15 cellular contexts compared by ENCODE assay signal in the genomic region with DNA sequence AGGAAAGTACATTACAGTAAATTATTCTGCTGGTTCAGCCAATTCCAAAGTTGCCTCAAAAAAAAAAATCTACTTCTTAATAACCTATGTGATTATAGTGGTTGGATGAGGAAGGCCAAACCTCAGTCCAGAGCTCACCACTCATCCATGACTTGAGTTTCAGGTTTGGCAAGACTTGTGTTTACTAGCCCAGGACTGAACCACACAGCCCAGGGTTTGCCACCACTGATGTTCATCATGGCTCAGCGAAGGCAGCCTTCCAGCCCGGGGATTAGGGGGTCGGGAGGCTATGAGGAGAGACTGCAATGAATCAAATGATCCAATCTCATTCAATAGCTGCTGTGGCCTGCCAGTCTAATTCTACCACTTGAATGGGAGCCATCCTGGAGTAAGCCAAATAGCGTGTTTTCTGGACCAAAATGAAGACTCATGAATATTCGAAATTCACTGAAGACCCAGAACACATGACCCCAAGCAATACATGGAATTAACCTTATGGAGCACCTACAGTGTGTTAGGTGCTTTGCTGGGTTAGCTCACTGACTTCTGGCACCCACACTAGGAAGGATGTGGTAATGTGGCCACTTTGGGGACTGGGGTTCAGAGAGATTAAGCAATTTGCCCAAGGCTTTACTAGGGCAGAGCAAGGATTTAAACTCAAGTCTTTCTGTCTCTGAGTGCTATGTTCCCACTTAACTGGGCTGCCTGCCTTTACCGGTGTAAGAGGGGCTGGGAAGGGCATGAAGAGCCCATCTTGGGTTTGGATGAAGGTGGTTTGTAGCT.
DNase-seq lines count a peak whose midpoint lies in the region; ATAC-seq and TF ChIP-seq lines count a peak whose summit lies in the region.
"Had no signal": no experiment of that assay in that cellular context is flagged by ENCODE, and none has a peak within 500 bp of the region (broad histone marks: within the 10 kb centered on the region; RNA-seq: fewer than 3 reads in every experiment).

No MANE protein-coding gene starts in this region.

- H3K4me3 Mint-ChIP-seq in stimulated activated naive CD8-positive, alpha-beta T cell treated with anti-CD3 and anti-CD28 coated beads, Interleukin-15, amount 100 ng/mL, for 72 hours = no peak overlapping the region
- H3K4me3 Mint-ChIP-seq: activated naive CD4-positive, alpha-beta T cell treated with anti-CD3 and anti-CD28 coated beads, Interleukin-2, amount 50 U/mL, for 24 hours; CD4-positive, alpha-beta memory T cell; stimulated activated memory B cell treated with anti-CD40 and anti-IgM and Interleukin-4, amounts not matched to agents 10 μg/mL and 1 μg/mL and 100 μg/mL, for 72 hours had no signal

- no peaks in the 10 kb centered on the region for H3K36me3 ChIP-seq in PC-3 (ENCODE audit: low read depth, low read length)
- H3K36me3 ChIP-seq in esophagus (ENCODE audit: control insufficient read depth in 2 of 2, insufficient read depth in 2 of 2, low read length in 1 of 2) = no peaks in the 10 kb centered on the region
- H3K36me3 ChIP-seq in upper lobe of right lung = no peaks in the 10 kb centered on the region
- H3K36me3 ChIP-seq: lower lobe of right lung had no signal

- peak; percentile 90 for ATAC-seq in stimulated activated naive CD8-positive, alpha-beta T cell treated with anti-CD3 and anti-CD28 coated beads, Interleukin-15, amount 100 ng/mL, for 72 hours
- no peak for ATAC-seq in stimulated activated naive CD8-positive, alpha-beta T cell treated with anti-CD3 and anti-CD28 coated beads, Interleukin-15, Interleukin-2, amounts not matched to agents 100 U/mL and 50 U/mL, for 24 hours
- ATAC-seq in PC-3 = no peak
- no peak for ATAC-seq in GM18498 (IDR thresholded peaks at IDR 0.05; ENCODE audit: unreplicated experiment)
- ATAC-seq in upper lobe of right lung = no peak
- no peak for ATAC-seq in left colon
- ATAC-seq: HCT116; lower lobe of right lung; stimulated activated memory B cell treated with anti-CD40 and anti-IgM and Interleukin-4, amounts not matched to agents 10 μg/mL and 1 μg/mL and 100 μg/mL, for 72 hours had no signal

- no peaks in the 10 kb centered on the region for H4K20me1 ChIP-seq in PC-3 (ENCODE audit: low read length)

- no peak overlapping the region for H2AFZ ChIP-seq in PC-3 (ENCODE audit: low read length)

- H3K9ac ChIP-seq in PC-3 (ENCODE audit: low read length) = no peak overlapping the region

- no peaks in the 10 kb centered on the region for H3K9me2 ChIP-seq in PC-3 (replicated peaks; ENCODE audit: low read length)

- no peaks in the 10 kb centered on the region for H3K27me3 Mint-ChIP-seq in stimulated activated naive CD8-positive, alpha-beta T cell treated with anti-CD3 and anti-CD28 coated beads, Interleukin-15, amount 100 ng/mL, for 72 hours
- H3K27me3 Mint-ChIP-seq: activated naive CD4-positive, alpha-beta T cell treated with anti-CD3 and anti-CD28 coated beads, Interleukin-2, amount 50 U/mL, for 24 hours; CD4-positive, alpha-beta memory T cell; stimulated activated memory B cell treated with anti-CD40 and anti-IgM and Interleukin-4, amounts not matched to agents 10 μg/mL and 1 μg/mL and 100 μg/mL, for 72 hours had no signal

- peaks cover 6% of the 10 kb centered on the region for H3K4me1 Mint-ChIP-seq in stimulated activated naive CD8-positive, alpha-beta T cell treated with anti-CD3 and anti-CD28 coated beads, Interleukin-15, amount 100 ng/mL, for 72 hours
- H3K4me1 Mint-ChIP-seq: activated naive CD4-positive, alpha-beta T cell treated with anti-CD3 and anti-CD28 coated beads, Interleukin-2, amount 50 U/mL, for 24 hours had no signal

- H3K27me3 ChIP-seq in PC-3 (ENCODE audit: low read length) (peaks cover 17% of the 10 kb centered on the region; the same call in 1 of the 2 replicates), esophagus (ENCODE audit: control insufficient read depth in 1 of 2, insufficient read depth in 2 of 2, low read length in 2 of 2) (no peaks in the 10 kb centered on the region), upper lobe of right lung (no peaks in the 10 kb centered on the region)

- WGBS in esophagus, 2 donors = 37 to 69% methylated on average over 6 of the region's 6 CpGs

- H3F3A ChIP-seq in PC-3 (ENCODE audit: low read length, unreplicated experiment) = no peaks in the 10 kb centered on the region

- H3K9me3 Mint-ChIP-seq in stimulated activated naive CD8-positive, alpha-beta T cell treated with anti-CD3 and anti-CD28 coated beads, Interleukin-15, amount 100 ng/mL, for 72 hours = no peaks in the 10 kb centered on the region
- H3K9me3 Mint-ChIP-seq: activated naive CD4-positive, alpha-beta T cell treated with anti-CD3 and anti-CD28 coated beads, Interleukin-2, amount 50 U/mL, for 24 hours; CD4-positive, alpha-beta memory T cell; stimulated activated memory B cell treated with anti-CD40 and anti-IgM and Interleukin-4, amounts not matched to agents 10 μg/mL and 1 μg/mL and 100 μg/mL, for 72 hours had no signal

- no TSS peak for BruUV-seq in PC-3 (replicated peaks; lab: Mats Ljungman, UMichigan)

- H3K4me3 ChIP-seq in PC-3 (ENCODE audit: low read length) (no peak overlapping the region), esophagus (ENCODE audit: low read depth in 1 of 2, low read length in 2 of 2) (no peak overlapping the region), upper lobe of right lung (no peak overlapping the region)
- H3K4me3 ChIP-seq: lower lobe of right lung had no signal

- H3K4me2 ChIP-seq in PC-3 (ENCODE audit: low read length) = no peak overlapping the region

- no peaks in the 10 kb centered on the region for H3K79me2 ChIP-seq in PC-3 (ENCODE audit: low read length)

- CTCF ChIA-PET in PC-3 (lab: Charles Lee) = no interaction called here

- intact Hi-C loops in PC-3 (cut with micrococcal nuclease) = no loop called here
- intact Hi-C loops in upper lobe of right lung (cut with DNase I) = no loop called here
- intact Hi-C loops in left colon (cut with DNase I, micrococcal nuclease) = no loop called here

- no peaks in the 10 kb centered on the region for H3K9me3 ChIP-seq in PC-3 (ENCODE audit: low read length)
- peaks cover 0 to 2% of the 10 kb centered on the region in 2 donors for H3K9me3 ChIP-seq in esophagus (ENCODE audit: control insufficient read depth in 2 of 2, insufficient read depth in 1 of 2, low read depth in 1 of 2, low read length in 1 of 2)
- H3K9me3 ChIP-seq in upper lobe of right lung = no peaks in the 10 kb centered on the region
- H3K9me3 ChIP-seq: lower lobe of right lung had no signal

- no peak overlapping the region for H3K27ac Mint-ChIP-seq in stimulated activated naive CD8-positive, alpha-beta T cell treated with anti-CD3 and anti-CD28 coated beads, Interleukin-15, amount 100 ng/mL, for 72 hours
- H3K27ac Mint-ChIP-seq: activated naive CD4-positive, alpha-beta T cell treated with anti-CD3 and anti-CD28 coated beads, Interleukin-2, amount 50 U/mL, for 24 hours; stimulated activated memory B cell treated with anti-CD40 and anti-IgM and Interleukin-4, amounts not matched to agents 10 μg/mL and 1 μg/mL and 100 μg/mL, for 72 hours had no signal

- TF ChIP-seq CTCF in PC-3 (conservative IDR thresholded peaks at IDR 0.05; ENCODE audit: low read depth, low read length) = no peak
- TF ChIP-seq CTCF in upper lobe of right lung (IDR thresholded peaks at IDR 0.05) = no peak

- no peaks in the 10 kb centered on the region for H3K4me1 ChIP-seq in PC-3 (ENCODE audit: insufficient read depth, low read length)
- H3K4me1 ChIP-seq in esophagus (ENCODE audit: control insufficient read depth in 2 of 2, insufficient read depth in 2 of 2, low read length in 1 of 2) = peaks cover 0 to 8% of the 10 kb centered on the region in 2 donors
- no peaks in the 10 kb centered on the region for H3K4me1 ChIP-seq in upper lobe of right lung
- H3K4me1 ChIP-seq: lower lobe of right lung had no signal

- POLR2A ChIA-PET in PC-3 (lab: Charles Lee; ENCODE audit: unreplicated experiment) = no interaction called here

- peak; percentile 1 to 24 for DNase-seq in stimulated activated naive CD8-positive, alpha-beta T cell treated with anti-CD3 and anti-CD28 coated beads, Interleukin-15, amount 100 ng/mL, for 72 hours
- DNase-seq in stimulated activated naive CD8-positive, alpha-beta T cell treated with anti-CD3 and anti-CD28 coated beads, Interleukin-15, Interleukin-2, amounts not matched to agents 100 U/mL and 50 U/mL, for 24 hours = no peak
- peak; percentile 54 for DNase-seq in PC-3
- no peak for DNase-seq in NCI-H1694 treated with DMSO at 0.1 percent for 48 hours (lab: John Stamatoyannopoulos, UW)
- DNase-seq in upper lobe of right lung = no peak
- no peak for DNase-seq in left colon
- DNase-seq: glutamatergic neuron, lower lobe of right lung, NCI-H226 had no signal

- no peak overlapping the region for H3K27ac ChIP-seq in PC-3 (ENCODE audit: low read length)
- peak overlapping the region; percentile 74 to 81 for H3K27ac ChIP-seq in esophagus (ENCODE audit: low read depth in 2 of 2, low read length in 1 of 2)
- no peak overlapping the region for H3K27ac ChIP-seq in upper lobe of right lung
- H3K27ac ChIP-seq: lower lobe of right lung had no signal

Comparison
In these comparisons a context has a peak if more than half of its experiments do, and no peak if none do; other contexts are left out.
1. DNase-seq: peak in stimulated activated naive CD8-positive, alpha-beta T cell treated with anti-CD3 and anti-CD28 coated beads, Interleukin-15, amount 100 ng/mL, for 72 hours (2 of 2) and PC-3 (single experiment); none in stimulated activated naive CD8-positive, alpha-beta T cell treated with anti-CD3 and anti-CD28 coated beads, Interleukin-15, Interleukin-2, amounts not matched to agents 100 U/mL and 50 U/mL, for 24 hours (single experiment), NCI-H1694 treated with DMSO at 0.1 percent for 48 hours (single experiment), upper lobe of right lung (single experiment) and left colon (0 of 2).
2. H3K27ac ChIP-seq: peak in esophagus (2 of 2); none in PC-3 (single experiment) and upper lobe of right lung (single experiment).